8 cellular contexts compared by ENCODE assay signal in genomic region chr16:84737658-84738057, GRCh38. TPM values are rescaled to one million over a fixed set of nuclear protein-coding genes. Genes with fewer than 3 reads are reported as not detected.
A peak's percentile ranks its signal among the peaks of the same experiment; 100 is the strongest.
DNase-seq lines count a peak whose midpoint lies in the region; ATAC-seq and TF ChIP-seq lines count a peak whose summit lies in the region.

No MANE protein-coding gene starts in this region.

- H3K36me3 ChIP-seq in HEK293 (ENCODE audit: control insufficient read depth in 2 of 2, insufficient read depth in 1 of 2, low read length in 2 of 2), result peaks cover 0 to 43% of the 10 kb centered on the region in 2 experiments; a peak in 2 of 3 replicates

- H3K4me3 Mint-ChIP-seq in T-helper 17 cell, result no peak overlapping the region
- H3K4me3 Mint-ChIP-seq in mesothelial cell of epicardium, result no peak overlapping the region

- no peaks in the 10 kb centered on the region for H3K9me3 ChIP-seq in HEK293 (ENCODE audit: control insufficient read depth, insufficient read depth, low read depth, low read length)
- no peaks in the 10 kb centered on the region for H3K9me3 ChIP-seq in T-helper 17 cell (ENCODE audit: control insufficient read depth, low read length, poor library complexity, severe bottlenecking)

- peak overlapping the region; percentile 80 for H3K27ac Mint-ChIP-seq in T-helper 17 cell
- H3K27ac Mint-ChIP-seq in mesothelial cell of epicardium, result peak overlapping the region; percentile 73

- POLR2A ChIA-PET in HEK293 (lab: Yijun Ruan, JAX), result no interaction called here

- H3K4me1 Mint-ChIP-seq in T-helper 17 cell (peaks cover 32% of the 10 kb centered on the region), mesothelial cell of epicardium (peaks cover 36% of the 10 kb centered on the region)

- peaks cover 17% of the 10 kb centered on the region for H3K4me1 ChIP-seq in HEK293 (ENCODE audit: control insufficient read depth, insufficient read depth, low read length)

- CTCF ChIA-PET in HEK293 (lab: Yijun Ruan, JAX), result interaction anchor here (0.6 to 8.0 kb wide), 41 partner anchors 8 to 268 kb away, joined by 3 to 112 read pairs (median 5); no protein-coding TSS in a partner anchor

- peaks cover 2% of the 10 kb centered on the region for H3K36me3 Mint-ChIP-seq in T-helper 17 cell (ENCODE audit: low read depth)
- H3K36me3 Mint-ChIP-seq in mesothelial cell of epicardium, result no peaks in the 10 kb centered on the region

- H3K27ac ChIP-seq in HEK293 (ENCODE audit: extremely low read depth, low read depth, low read length), result no peak overlapping the region

- H3K27me3 Mint-ChIP-seq in T-helper 17 cell, result no peaks in the 10 kb centered on the region
- H3K27me3 Mint-ChIP-seq in mesothelial cell of epicardium (ENCODE audit: low read depth), result no peaks in the 10 kb centered on the region

- TF ChIP-seq CTCF in HEK293 (tag by site-specific recombination; IDR thresholded peaks at IDR 0.05) (no peak), mesothelial cell of epicardium (IDR thresholded peaks at IDR 0.05; ENCODE audit: unreplicated experiment) (no peak)

- DNase-seq in COLO668 (lab: John Stamatoyannopoulos, UW; ENCODE audit: unreplicated experiment), result peak; percentile 76
- DNase-seq in T-helper 17 cell, result no peak
- DNase-seq in mesothelial cell of epicardium (ENCODE audit: low spot score in 2 of 2, unreplicated experiment in 2 of 2), result no peak
- no peak for DNase-seq in MV-4-11 (lab: John Stamatoyannopoulos, UW)
- no peak for DNase-seq in posterior vena cava (ENCODE audit: low spot score)

- no peaks in the 10 kb centered on the region for H3K9me3 Mint-ChIP-seq in mesothelial cell of epicardium

- no peak overlapping the region for H3K4me3 ChIP-seq in HEK293 (ENCODE audit: low read depth, low read length)

- ATAC-seq in T-helper 17 cell, result no peak
- ATAC-seq in HG03571 (IDR thresholded peaks at IDR 0.05; ENCODE audit: unreplicated experiment), result no peak
- ATAC-seq in GM21447 (IDR thresholded peaks at IDR 0.05; ENCODE audit: unreplicated experiment), result no peak

- intact Hi-C loops in posterior vena cava (cut with DNase I), result loop anchor here in 1 of 2 donors (1.0 kb wide), 1 partner anchor 225 kb away; no protein-coding TSS in a partner anchor

TF ChIP-seq in HEK293, 187 proteins besides CTCF, POLR2A, EP300 and RAD21:
- TF ChIP-seq HIC1 (tag by site-specific recombination; IDR thresholded peaks at IDR 0.05), result peak; percentile 42; the same call in 1 of the 2 replicates
- no peak for TF ChIP-seq ZNF791 (tag by site-specific recombination; IDR thresholded peaks at IDR 0.05)
- 0 out of 2 replicates have a peak, but pooled peaks have one; percentile 38 for TF ChIP-seq KLF1 (tag by site-specific recombination; IDR thresholded peaks at IDR 0.05)

RNA-seq across cellular contexts. Expression of gene USP10, which starts 37.9 kb away (rescaled TPM):
- total RNA-seq in T-helper 17 cell, result 100 to 1,000 TPM; 169 to 221 TPM
- 118 to 128 TPM (median 124 TPM) in 3 replicates for total RNA-seq in mesothelial cell of epicardium
- 10 to 100 TPM; 64.3 to 68.1 TPM for total RNA-seq in posterior vena cava
